Comparison of ENCODE assay signal across 14 cellular contexts in genomic region chr3:93843981-93844380, GRCh38.
DNase-seq lines count a peak whose midpoint lies in the region; ATAC-seq, FAIRE-seq and TF ChIP-seq lines count a peak whose summit lies in the region.
"Had no signal": no experiment of that assay in that cellular context is flagged by ENCODE, and none has a peak within 500 bp of the region (broad histone marks: within the 10 kb centered on the region; RNA-seq: fewer than 3 reads in every experiment).

No MANE protein-coding gene starts in this region.

- H3K4me2 ChIP-seq in HCT116 (ENCODE audit: low read length), result peak overlapping the region; percentile 39
- H3K4me2 ChIP-seq in astrocyte (ENCODE audit: low read length), result peak overlapping the region; percentile 16

- H3K4me1 ChIP-seq in HCT116 (ENCODE audit: control insufficient read depth in 1 of 2, insufficient read depth in 2 of 2, low read length in 2 of 2) (peaks cover 0 to 5% of the 10 kb centered on the region in 2 experiments; a peak in 2 of 4 replicates), astrocyte (ENCODE audit: insufficient read depth, low read length) (peaks cover 6% of the 10 kb centered on the region)

- TF ChIP-seq CTCF in HCT116 (IDR thresholded peaks at IDR 0.05 in 2 of 3, conservative IDR thresholded peaks at IDR 0.05 in 1 of 3; ENCODE audit: borderline replicate concordance in 1 of 3, insufficient read depth in 1 of 3, low read depth in 2 of 3, low read length in 2 of 3), result no peak
- no peak for TF ChIP-seq CTCF in astrocyte (IDR thresholded peaks at IDR 0.05; ENCODE audit: insufficient read depth, low read depth, low read length)
- TF ChIP-seq CTCF in mesothelial cell of epicardium (IDR thresholded peaks at IDR 0.05; ENCODE audit: unreplicated experiment), result no peak

- H2AFZ ChIP-seq in HCT116 (ENCODE audit: low read depth, low read length, poor library complexity, severe bottlenecking) (no peak overlapping the region), astrocyte (ENCODE audit: low read depth, low read length) (peak overlapping the region; percentile 47)

- no TSS peak for BruUV-seq in HCT116 (replicated peaks; lab: Mats Ljungman, UMichigan)

- POLR2A ChIA-PET in HCT116 (lab: Charles Lee), result no interaction called here

- H3K27me3 Mint-ChIP-seq in astrocyte (ENCODE audit: low read depth, unreplicated experiment) (no peaks in the 10 kb centered on the region), mesothelial cell of epicardium (ENCODE audit: low read depth) (no peaks in the 10 kb centered on the region)
- H3K27me3 Mint-ChIP-seq: T-cell had no signal

- RAD21 ChIA-PET in HCT116 (lab: Charles Lee; ENCODE audit: low non-redundant PET in 1 of 2, low total read pairs in 2 of 2, uncharacterized antibody in 2 of 2, unreplicated experiment in 2 of 2), result no interaction called here

- CTCF ChIA-PET in HCT116 (lab: Charles Lee), result no interaction called here

- peak; percentile 98 for DNase-seq in A172 (ENCODE audit: low spot score)
- peak; percentile 16 for DNase-seq in HCT116 (ENCODE audit: low read depth, low spot score)
- peak; percentile 91 for DNase-seq in astrocyte (ENCODE audit: low read depth)
- peak; percentile 84 for DNase-seq in iris pigment epithelial cell (ENCODE audit: low read depth)
- DNase-seq in mesothelial cell of epicardium (ENCODE audit: low spot score in 2 of 2, unreplicated experiment in 2 of 2), result no peak
- DNase-seq in NCI-H2171 (lab: John Stamatoyannopoulos, UW), result no peak
- no peak for DNase-seq in NCI-H526 (lab: John Stamatoyannopoulos, UW)
- DNase-seq: NCI-H1105 treated with DMSO at 0.1 percent for 48 hours; stimulated activated CD4-positive, alpha-beta T cell treated with anti-CD3 and anti-CD28 coated beads, Interleukin-12 subunit alpha, Interleukin-12 subunit beta, amount 100 ng/mL, for 4 hours; stimulated activated naive CD4-positive, alpha-beta T cell treated with Interleukin-2 at 50 U/mL for 16 hours; T-cell had no signal

- H3K79me2 ChIP-seq in HCT116 (ENCODE audit: insufficient read depth, low read length) (no peaks in the 10 kb centered on the region), astrocyte (ENCODE audit: insufficient read depth, low read length) (no peaks in the 10 kb centered on the region)

- H3K4me3 ChIP-seq in HCT116 (replicated peaks in 1 of 2; ENCODE audit: low read depth in 1 of 2, low read length in 2 of 2) (no peak overlapping the region), astrocyte (ENCODE audit: insufficient read depth, low read depth, low read length) (no peak overlapping the region)
- H3K4me3 ChIP-seq: BLaER1 treated with 17β-estradiol and CSF1 and Interleukin-3, amounts not matched to agents 10 nM and 100 nM; lung had no signal

- ATAC-seq in HCT116 (peak; percentile 49; the same call in 1 of the 2 replicates), GM19452 (IDR thresholded peaks at IDR 0.05; ENCODE audit: unreplicated experiment) (no peak)
- ATAC-seq: T-cell had no signal

- TF ChIP-seq POLR2A in HCT116 (IDR thresholded peaks at IDR 0.05; ENCODE audit: borderline replicate concordance, extremely low read depth, insufficient read depth, insufficient read length), result no peak

- H3K9me2 ChIP-seq in HCT116 (ENCODE audit: insufficient read depth), result no peaks in the 10 kb centered on the region

- intact Hi-C loops in HCT116 (cut with micrococcal nuclease), result loop anchor here (10.0 kb wide), 1 partner anchor 221 kb away; the partner anchor contains the start of genes DHFR2 and NSUN3

- H3K36me3 ChIP-seq in HCT116 (ENCODE audit: control insufficient read depth in 1 of 2, insufficient read depth in 2 of 2, low read length in 2 of 2), result no peaks in the 10 kb centered on the region
- no peaks in the 10 kb centered on the region for H3K36me3 ChIP-seq in astrocyte (ENCODE audit: insufficient read depth, low read length)
- H3K36me3 ChIP-seq: BLaER1 treated with 17β-estradiol and CSF1 and Interleukin-3, amounts not matched to agents 10 nM and 100 nM had no signal

- FAIRE-seq in astrocyte (lab: Jason Lieb, UNC), result peak; percentile 99

- H3K9me3 Mint-ChIP-seq in astrocyte (ENCODE audit: unreplicated experiment) (peaks cover 3% of the 10 kb centered on the region), mesothelial cell of epicardium (peaks cover 26% of the 10 kb centered on the region)

- H3K36me3 Mint-ChIP-seq in astrocyte (ENCODE audit: low read depth, unreplicated experiment) (no peaks in the 10 kb centered on the region), mesothelial cell of epicardium (no peaks in the 10 kb centered on the region)
- H3K36me3 Mint-ChIP-seq: T-cell had no signal

- no peaks in the 10 kb centered on the region for H3K4me1 Mint-ChIP-seq in astrocyte (ENCODE audit: low read depth, unreplicated experiment)
- no peaks in the 10 kb centered on the region for H3K4me1 Mint-ChIP-seq in mesothelial cell of epicardium

- H3K27ac Mint-ChIP-seq in astrocyte (ENCODE audit: unreplicated experiment) (peak overlapping the region; percentile 87), mesothelial cell of epicardium (no peak overlapping the region)
- H3K27ac Mint-ChIP-seq: T-cell had no signal

- no peak overlapping the region for H3K4me3 Mint-ChIP-seq in astrocyte (ENCODE audit: unreplicated experiment)
- no peak overlapping the region for H3K4me3 Mint-ChIP-seq in mesothelial cell of epicardium
- H3K4me3 Mint-ChIP-seq: T-cell had no signal

- no peak overlapping the region for H3K27ac ChIP-seq in HCT116 (ENCODE audit: low read depth, low read length)
- peak overlapping the region; percentile 41 for H3K27ac ChIP-seq in astrocyte (ENCODE audit: low read depth, low read length)

- TF ChIP-seq RAD21 in HCT116 (IDR thresholded peaks at IDR 0.05; ENCODE audit: low read depth), result no peak

- H3K27me3 ChIP-seq in HCT116 (ENCODE audit: insufficient read depth, low read length) (no peaks in the 10 kb centered on the region), astrocyte (ENCODE audit: insufficient read depth, low read length) (no peaks in the 10 kb centered on the region)
- H3K27me3 ChIP-seq: BLaER1 treated with 17β-estradiol and CSF1 and Interleukin-3, amounts not matched to agents 10 nM and 100 nM had no signal

- H3K9me3 ChIP-seq in HCT116 (ENCODE audit: control insufficient read depth in 1 of 2, insufficient read depth in 1 of 2, low read depth in 1 of 2, low read length in 2 of 2), result no peaks in the 10 kb centered on the region
- no peaks in the 10 kb centered on the region for H3K9me3 ChIP-seq in astrocyte (ENCODE audit: insufficient read depth, low read depth, low read length)

- no peaks in the 10 kb centered on the region for H4K20me1 ChIP-seq in HCT116 (ENCODE audit: insufficient read depth)
- no peaks in the 10 kb centered on the region for H4K20me1 ChIP-seq in astrocyte (ENCODE audit: insufficient read depth, low read length)
- H4K20me1 ChIP-seq: BLaER1 treated with 17β-estradiol and CSF1 and Interleukin-3, amounts not matched to agents 10 nM and 100 nM had no signal

- H3K9ac ChIP-seq in HCT116 (ENCODE audit: low read length) (no peak overlapping the region), astrocyte (ENCODE audit: low read length) (no peak overlapping the region)
- H3K9ac ChIP-seq: BLaER1 treated with 17β-estradiol and CSF1 and Interleukin-3, amounts not matched to agents 10 nM and 100 nM had no signal

TF ChIP-seq in HCT116, 20 proteins besides CTCF, POLR2A, EP300 and RAD21:
- TF ChIP-seq JUND (IDR thresholded peaks at IDR 0.05) (0 out of 2 replicates have a peak, but pooled peaks have one; percentile 8), EGR1 (IDR thresholded peaks at IDR 0.05; ENCODE audit: low read depth) (peak; percentile 34; the same call in 1 of the 2 replicates)
- TF ChIP-seq, protein P1, sequence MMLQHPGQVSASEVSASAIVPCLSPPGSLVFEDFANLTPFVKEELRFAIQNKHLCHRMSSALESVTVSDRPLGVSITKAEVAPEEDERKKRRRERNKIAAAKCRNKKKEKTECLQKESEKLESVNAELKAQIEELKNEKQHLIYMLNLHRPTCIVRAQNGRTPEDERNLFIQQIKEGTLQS (IDR thresholded peaks at IDR 0.05), result no peak

Comparison
In these comparisons a context has a peak if more than half of its experiments do, and no peak if none do; other contexts are left out.
1. DNase-seq: peak in A172 (single experiment), HCT116 (single experiment), astrocyte (single experiment) and iris pigment epithelial cell (single experiment); none in mesothelial cell of epicardium (0 of 2), NCI-H2171 (single experiment) and NCI-H526 (0 of 2).